20 cellular contexts compared by ENCODE assay signal in genomic region chr1:216222302-216222701, GRCh38.
"Had no signal": no experiment of that assay in that cellular context is flagged by ENCODE, and none has a peak within 500 bp of the region (broad histone marks: within the 10 kb centered on the region; RNA-seq: fewer than 3 reads in every experiment).

No MANE protein-coding gene starts in this region.

- ATAC-seq: activated T-cell treated with anti-CD3 and anti-CD28 coated beads, Interleukin-2, amount 50 U/mL, for 72 hours; lower lobe of right lung; natural killer cell treated with Interleukin-12 subunit alpha and Interleukin-12 subunit beta and Interleukin-15 and Interleukin-18, amount 100 ng/mL, for 72 hours; stimulated activated naive CD8-positive, alpha-beta T cell treated with anti-CD3 and anti-CD28 coated beads, Interleukin-15, Interleukin-2, amounts not matched to agents 100 U/mL and 50 U/mL, for 24 hours had no signal

- H3K27ac ChIP-seq: foreskin keratinocyte, lower lobe of right lung, tibial artery, VCaP had no signal

- H3K4me3 ChIP-seq: lower lobe of right lung, tibial artery had no signal

- H3K36me3 ChIP-seq: lower lobe of right lung, tibial artery had no signal

- H3K27me3 ChIP-seq: foreskin keratinocyte, tibial artery had no signal

- H3K9me3 ChIP-seq: lower lobe of right lung, tibial artery had no signal

- H3K4me1 ChIP-seq: foreskin keratinocyte, lower lobe of right lung, tibial artery had no signal

- DNase-seq: activated CD4-positive, alpha-beta T cell treated with anti-CD3 and anti-CD28 coated beads for 1 hour; activated CD8-positive, alpha-beta memory T cell treated with anti-CD3 and anti-CD28 coated beads for 24 hours; activated CD8-positive, alpha-beta memory T cell treated with anti-CD3 and anti-CD28 coated beads, Interleukin-2, amount 50 U/mL, for 48 hours; activated effector memory CD4-positive, alpha-beta T cell treated with anti-CD3 and anti-CD28 coated beads, Interleukin-2, amount 50 U/mL, for 16 hours; activated T-cell treated with anti-CD3 and anti-CD28 coated beads, Interleukin-2, amount 50 U/mL, for 72 hours; amniotic stem cell; effector CD8-positive, alpha-beta T cell; foreskin keratinocyte; glutamatergic neuron; hippocampal formation; islet precursor cell; lower lobe of right lung; nucleus accumbens; stimulated activated CD4-positive, alpha-beta T cell treated with anti-CD3 and anti-CD28 coated beads, Interleukin-2, amount 100 ng/mL, for 24 hours; stimulated activated naive CD8-positive, alpha-beta T cell treated with anti-CD3 and anti-CD28 coated beads, Interleukin-15, Interleukin-2, amounts not matched to agents 100 U/mL and 50 U/mL, for 24 hours; substantia nigra; T-helper 2 cell; tibial artery had no signal
